Comparison of ENCODE assay signal across 19 cellular contexts in genomic region chr9:81266086-81266485, GRCh38.
"Had no signal": no experiment of that assay in that cellular context is flagged by ENCODE, and none has a peak within 500 bp of the region (broad histone marks: within the 10 kb centered on the region; RNA-seq: fewer than 3 reads in every experiment).

No MANE protein-coding gene starts in this region.

- H3K9ac ChIP-seq: neural progenitor cell had no signal

- H3K36me3 Mint-ChIP-seq: activated naive CD8-positive, alpha-beta T cell treated with anti-CD3 and anti-CD28 coated beads, Interleukin-2, amount 10 ng/mL, durations not matched to agents 7 days and 5 days; naive thymus-derived CD4-positive, alpha-beta T cell; neural progenitor cell had no signal

- H3K4me3 ChIP-seq: gastrocnemius medialis, heart left ventricle, neural progenitor cell, tibial artery had no signal

- H3K4me3 Mint-ChIP-seq: activated naive CD8-positive, alpha-beta T cell treated with anti-CD3 and anti-CD28 coated beads, Interleukin-2, amount 10 ng/mL, durations not matched to agents 7 days and 5 days; activated T-helper 1 cell treated with anti-CD3 and anti-CD28 coated beads, Interleukin-12 subunit alpha, Interleukin-12 subunit beta, Interleukin-2, Interleukin-4 antibody, amounts not matched to agents 30 ng/mL and 10 ng/mL and 1 ng/mL, durations not matched to agents 14 hours and 24 hours and 36 hours; naive thymus-derived CD4-positive, alpha-beta T cell; neural progenitor cell had no signal

- H3K36me3 ChIP-seq: gastrocnemius medialis, heart left ventricle, neural progenitor cell, tibial artery had no signal

- ATAC-seq: gastrocnemius medialis; heart left ventricle; left ventricle myocardium superior; naive thymus-derived CD4-positive, alpha-beta T cell; sciatic nerve had no signal

- H3K9me3 ChIP-seq: gastrocnemius medialis had no signal

- H3K4me1 Mint-ChIP-seq: activated naive CD8-positive, alpha-beta T cell treated with anti-CD3 and anti-CD28 coated beads, Interleukin-2, amount 10 ng/mL, durations not matched to agents 7 days and 5 days; naive thymus-derived CD4-positive, alpha-beta T cell had no signal

- H3K27ac ChIP-seq: gastrocnemius medialis, heart left ventricle, neural progenitor cell, tibial artery had no signal

- H3K27me3 Mint-ChIP-seq: activated naive CD8-positive, alpha-beta T cell treated with anti-CD3 and anti-CD28 coated beads, Interleukin-2, amount 10 ng/mL, durations not matched to agents 7 days and 5 days; naive thymus-derived CD4-positive, alpha-beta T cell had no signal

- H3K27me3 ChIP-seq: gastrocnemius medialis, heart left ventricle, neural progenitor cell, tibial artery had no signal

- H3K27ac Mint-ChIP-seq: activated naive CD8-positive, alpha-beta T cell treated with anti-CD3 and anti-CD28 coated beads, Interleukin-2, amount 10 ng/mL, durations not matched to agents 7 days and 5 days; activated T-helper 1 cell treated with anti-CD3 and anti-CD28 coated beads, Interleukin-12 subunit alpha, Interleukin-12 subunit beta, Interleukin-2, Interleukin-4 antibody, amounts not matched to agents 30 ng/mL and 10 ng/mL and 1 ng/mL, durations not matched to agents 14 hours and 24 hours and 36 hours; naive thymus-derived CD4-positive, alpha-beta T cell; neural progenitor cell had no signal

- H2AFZ ChIP-seq: neural progenitor cell had no signal

- H3K4me1 ChIP-seq: gastrocnemius medialis, tibial artery had no signal

- H3K4me2 ChIP-seq: neural progenitor cell had no signal

- DNase-seq: activated CD4-positive, alpha-beta T cell treated with anti-CD3 and anti-CD28 coated beads, Interleukin-2, amount 50 U/mL, for 48 hours; activated naive CD4-positive, alpha-beta T cell treated with Interleukin-2 at 50 U/mL for 16 hours; activated naive CD8-positive, alpha-beta T cell treated with anti-CD3 and anti-CD28 coated beads, Interleukin-2, amount 10 ng/mL, durations not matched to agents 7 days and 5 days; activated T-cell treated with anti-CD3 and anti-CD28 coated beads for 4 hours; anterior cingulate cortex; dermis blood vessel endothelial cell; gastrocnemius medialis; heart left ventricle; left ventricle myocardium superior; naive thymus-derived CD4-positive, alpha-beta T cell; stimulated activated CD4-positive, alpha-beta T cell treated with anti-CD3 and anti-CD28 coated beads, Interleukin-2, amount 100 ng/mL, for 24 hours; stimulated activated naive CD4-positive, alpha-beta T cell treated with Interleukin-2 at 50 U/mL for 16 hours; substantia nigra; SW 1271; T-helper 2 cell; tibial artery had no signal
